Comparison of ENCODE assay signal across 7 cellular contexts in the genomic region with DNA sequence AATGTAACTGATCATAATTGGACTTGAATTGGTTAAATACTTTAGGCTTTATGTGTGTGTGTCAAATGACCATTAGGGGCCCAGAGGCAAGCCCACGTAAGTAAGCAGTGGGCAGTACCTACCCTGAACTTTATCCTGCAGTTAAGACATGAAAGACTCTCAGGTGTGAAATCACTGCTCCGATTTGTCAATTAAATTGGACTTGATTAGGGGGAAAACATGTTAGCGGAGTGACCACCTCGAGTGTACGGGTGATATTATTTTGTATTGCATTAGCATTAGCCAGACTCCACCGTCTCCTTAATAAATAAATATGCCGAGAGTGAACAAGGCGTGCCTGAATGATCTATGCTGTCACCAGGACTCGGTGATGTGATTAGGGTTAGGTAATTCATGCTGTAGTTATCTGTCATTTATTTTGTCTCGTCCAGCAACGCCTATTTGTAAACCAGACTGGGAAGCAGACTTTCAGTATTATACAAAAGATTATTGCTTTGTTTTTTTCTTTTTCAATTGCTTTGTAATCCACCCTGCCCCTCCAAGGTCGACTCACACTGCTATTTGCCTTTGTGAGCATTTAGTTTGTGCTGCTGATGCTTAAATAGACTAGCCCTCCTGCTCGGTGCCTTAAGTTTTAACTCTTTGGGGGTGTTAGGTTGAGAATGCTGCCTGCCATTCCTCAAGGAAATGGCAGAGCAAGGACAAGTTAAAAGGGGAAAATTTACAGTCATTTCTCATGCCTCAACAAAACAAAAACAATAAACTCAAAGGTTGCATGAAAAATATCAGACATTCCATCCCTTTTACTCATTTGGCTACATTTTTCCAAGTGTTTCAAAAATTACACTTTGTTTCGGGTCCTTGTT. TPM values are rescaled to one million over a fixed set of nuclear protein-coding genes. Genes with fewer than 3 reads are reported as not detected.
A peak's percentile ranks its signal among the peaks of the same experiment; 100 is the strongest.
DNase-seq lines count a peak whose midpoint lies in the region; ATAC-seq and TF ChIP-seq lines count a peak whose summit lies in the region.

No MANE protein-coding gene starts in this region.

- peak overlapping the region; percentile 20 to 86 (median 78) for H3K27ac ChIP-seq in spleen

- no peaks in the 10 kb centered on the region for H3K36me3 ChIP-seq in spleen

- no peaks in the 10 kb centered on the region for H3K36me3 Mint-ChIP-seq in T-cell

- POLR2A ChIA-PET in T-cell (lab: Charles Lee): no interaction called here

- CTCF ChIA-PET in T-cell (lab: Charles Lee): no interaction called here

- WGBS in spleen, 5 donors: 51 to 63% (median 53%) methylated on average over 14 of the region's 14 CpGs

- peak overlapping the region in 1 of 2 donors; percentile 22 for H3K27ac Mint-ChIP-seq in T-cell

- ATAC-seq in T-cell (replicated peaks in 1 of 4) (no peak), HG02884 (IDR thresholded peaks at IDR 0.05; ENCODE audit: unreplicated experiment) (no peak), HG03457 (IDR thresholded peaks at IDR 0.05; ENCODE audit: unreplicated experiment) (no peak)

- H3K4me1 Mint-ChIP-seq in T-cell: peaks cover 28 to 35% (median 30%) of the 10 kb centered on the region in 3 donors

- H3K27me3 Mint-ChIP-seq in T-cell: peaks cover 13 to 18% of the 10 kb centered on the region in 2 donors

- no peaks in the 10 kb centered on the region for H3K9me3 Mint-ChIP-seq in T-cell

- no peaks in the 10 kb centered on the region for H3K9me3 ChIP-seq in spleen

- H3K4me3 ChIP-seq in spleen: peak overlapping the region; percentile 16 to 74 (median 40)

- H3K4me3 Mint-ChIP-seq in T-cell: peak overlapping the region; percentile 74 to 90 (median 81)

- DNase-seq in H4 (ENCODE audit: low spot score): peak; percentile 14
- DNase-seq in T-cell: no peak
- peak; percentile 69 for DNase-seq in glomerular visceral epithelial cell (ENCODE audit: extremely low spot score)
- DNase-seq in spleen: no peak
- DNase-seq in central memory CD4-positive, alpha-beta T cell: no peak

- intact Hi-C loops in spleen (cut with DNase I; ENCODE audit: low total_unique reads): no loop called here

- no peaks in the 10 kb centered on the region for H3K27me3 ChIP-seq in spleen (replicated peaks in 1 of 7)

- peaks cover 0 to 30% (median 9%) of the 10 kb centered on the region in 6 donors for H3K4me1 ChIP-seq in spleen

- no peak for TF ChIP-seq CTCF in spleen (IDR thresholded peaks at IDR 0.05 in 8 of 11, conservative IDR thresholded peaks at IDR 0.05 in 3 of 11)

- no peak for TF ChIP-seq POLR2A in spleen (IDR thresholded peaks at IDR 0.05)

RNA-seq across cellular contexts. Expression of gene RBMS3, which starts 1.8 kb away (rescaled TPM):
- 6.5 and 13.0 TPM in 2 replicates for total RNA-seq in H4 (2014; rRNA removed; shearing (Covaris generic))
- total RNA-seq in T-cell (1 to 10 TPM in 4 of 5 donors, under 1 TPM in 1; 0.62 to 2.9 (median 1.4) TPM), spleen (10 to 100 TPM; 34.7 to 81.9 (median 58.1) TPM)
- 1 to 10 TPM; 2.6 to 8.8 (median 5.1) TPM for polyA plus RNA-seq in spleen

Comparison
In these comparisons a context has a peak if more than half of its experiments do, and no peak if none do; other contexts are left out.
1. DNase-seq: peak in H4 (single experiment) and glomerular visceral epithelial cell (single experiment); none in T-cell (0 of 34), spleen (single experiment) and central memory CD4-positive, alpha-beta T cell (single experiment).